In genomic region chr22:43279867-43280519, GRCh38 we compare ENCODE assay signal across 1 cellular context.
TF ChIP-seq lines count a peak whose summit lies in the region.

No MANE protein-coding gene starts in this region.

TF ChIP-seq in H1, 55 proteins besides CTCF, POLR2A, EP300 and RAD21 (continued from another document):
- no peak for TF ChIP-seq CHD7 (IDR thresholded peaks at IDR 0.05; ENCODE audit: insufficient replicate concordance, low read length)
- TF ChIP-seq POU5F1 (IDR thresholded peaks at IDR 0.05; ENCODE audit: low read depth, low read length): no peak
- no peak for TF ChIP-seq GABPA (IDR thresholded peaks at IDR 0.05; ENCODE audit: borderline replicate concordance, insufficient read depth, low read length)
- no peak for TF ChIP-seq NRF1 (IDR thresholded peaks at IDR 0.05; ENCODE audit: low read depth, low read length)
- no peak for TF ChIP-seq ATF2 (IDR thresholded peaks at IDR 0.05; ENCODE audit: low read length)
- TF ChIP-seq SP4 (IDR thresholded peaks at IDR 0.05; ENCODE audit: low read length): no peak
- TF ChIP-seq ASH2L (IDR thresholded peaks at IDR 0.05; ENCODE audit: low read length): no peak
- no peak for TF ChIP-seq EZH2 (IDR thresholded peaks at IDR 0.05; ENCODE audit: low read depth, low read length, severe bottlenecking)
- TF ChIP-seq BCL11A (IDR thresholded peaks at IDR 0.05; ENCODE audit: low read depth in 2 of 2, low read length in 2 of 2): no peak
- TF ChIP-seq SIX5 (IDR thresholded peaks at IDR 0.05; ENCODE audit: low read depth, low read length): no peak
- no peak for TF ChIP-seq KDM1A (IDR thresholded peaks at IDR 0.05; ENCODE audit: borderline replicate concordance, low read length)
